1 cellular context compared by ENCODE assay signal in genomic region chr11:125562430-125562829, GRCh38.
A peak's percentile ranks its signal among the peaks of the same experiment; 100 is the strongest.
TF ChIP-seq lines count a peak whose summit lies in the region.

No MANE protein-coding gene starts in this region.

TF ChIP-seq in K562, 482 proteins besides CTCF, POLR2A, EP300 and RAD21 (continued from another document):
- no peak for TF ChIP-seq ZNF449 (CRISPR knock-in tag; IDR thresholded peaks at IDR 0.05)
- no peak for TF ChIP-seq ZBTB1 (CRISPR knock-in tag; IDR thresholded peaks at IDR 0.05; ENCODE audit: borderline replicate concordance, low read depth)
- TF ChIP-seq MYBL2 (IDR thresholded peaks at IDR 0.05; ENCODE audit: low read depth): peak; percentile 53
- TF ChIP-seq MYBL2 (CRISPR knock-in tag; IDR thresholded peaks at IDR 0.05; ENCODE audit: borderline replicate concordance): no peak
- no peak for TF ChIP-seq E2F8 (IDR thresholded peaks at IDR 0.05; ENCODE audit: low read depth, partially characterized antibody)
- no peak for TF ChIP-seq MBD2 (IDR thresholded peaks at IDR 0.05; ENCODE audit: borderline replicate concordance, low read depth)
- TF ChIP-seq NR4A1 (CRISPR knock-in tag; IDR thresholded peaks at IDR 0.05): no peak
- TF ChIP-seq NR4A1 (tag; IDR thresholded peaks at IDR 0.05): no peak
- no peak for TF ChIP-seq ADNP (tag; IDR thresholded peaks at IDR 0.05)
- no peak for TF ChIP-seq TEAD4 (IDR thresholded peaks at IDR 0.05; ENCODE audit: low read length)
- no peak for TF ChIP-seq TEAD4 (CRISPR knock-in tag; IDR thresholded peaks at IDR 0.05; ENCODE audit: borderline replicate concordance)
- TF ChIP-seq MEIS2 (IDR thresholded peaks at IDR 0.05; ENCODE audit: partially characterized antibody): peak; percentile 79
- no peak for TF ChIP-seq NEUROD1 (IDR thresholded peaks at IDR 0.05; ENCODE audit: borderline replicate concordance, low read depth, low read length, partially characterized antibody)
- no peak for TF ChIP-seq KDM5B (IDR thresholded peaks at IDR 0.05; ENCODE audit: insufficient replicate concordance, low read depth, low read length)
- TF ChIP-seq GATAD2B (IDR thresholded peaks at IDR 0.05; ENCODE audit: borderline replicate concordance): no peak
